5 cellular contexts compared by ENCODE assay signal in the genomic region with DNA sequence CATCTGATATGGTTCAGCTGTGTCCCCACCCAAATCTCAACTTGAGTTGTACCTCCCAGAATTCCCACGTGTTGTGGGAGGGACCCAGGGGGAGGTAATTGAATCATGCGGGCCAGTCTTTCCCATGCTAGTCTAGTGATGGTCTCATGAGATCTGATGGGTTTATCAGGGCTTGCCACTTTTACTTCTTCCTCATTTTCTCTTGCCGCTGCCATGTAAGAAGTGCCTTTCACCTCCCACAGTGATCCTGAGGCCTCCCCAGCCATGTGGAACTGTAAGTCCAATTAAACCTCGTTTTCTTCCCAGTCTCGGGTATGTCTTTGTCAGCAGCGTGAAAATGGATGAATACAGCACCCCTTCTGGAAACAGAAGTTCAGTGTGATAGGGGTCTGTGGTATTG. TPM values are rescaled to one million over a fixed set of nuclear protein-coding genes. Genes with fewer than 3 reads are reported as not detected.
DNase-seq lines count a peak whose midpoint lies in the region; ATAC-seq, FAIRE-seq and TF ChIP-seq lines count a peak whose summit lies in the region.
"Not testable (repeated sequence)": the region's sequence is repeated elsewhere in the genome, so short reads cannot be mapped to it uniquely, and the experiment has no call there.

No MANE protein-coding gene starts in this region.

- peaks cover 19% of the 10 kb centered on the region for H3K4me1 Mint-ChIP-seq in osteocyte (ENCODE audit: unreplicated experiment)

- not testable (repeated sequence) for TF ChIP-seq CTCF in K562 (IDR thresholded peaks at IDR 0.05 in 2 of 3, conservative IDR thresholded peaks at IDR 0.05 in 1 of 3; ENCODE audit: insufficient read depth in 2 of 3, low read depth in 1 of 3, low read length in 3 of 3); osteocyte (IDR thresholded peaks at IDR 0.05); gastrocnemius medialis (IDR thresholded peaks at IDR 0.05 in 4 of 5, conservative IDR thresholded peaks at IDR 0.05 in 1 of 5)

- peak overlapping the region; percentile 30; the same call in 1 of the 2 replicates for H3K4me2 ChIP-seq in BLaER1
- H3K4me2 ChIP-seq in K562 (ENCODE audit: insufficient read depth, low read length): not testable (repeated sequence)

- WGBS in K562 (ENCODE audit: insufficient coverage, low coverage, missing lambda C conversion rate): 8% methylated on average over 6 of the region's 6 CpGs

- not testable (repeated sequence) for H3K36me3 ChIP-seq in BLaER1; K562 (ENCODE audit: control insufficient read depth, insufficient read depth, low read length); gastrocnemius medialis

- POLR2A ChIA-PET in K562 (lab: Yijun Ruan, JAX): not testable (repeated sequence)

- not testable (repeated sequence) for H3K9me3 Mint-ChIP-seq in osteocyte (ENCODE audit: unreplicated experiment)

- H3K27me3 ChIP-seq in BLaER1, gastrocnemius medialis: not testable (repeated sequence)
- H3K27me3 ChIP-seq in K562 (ENCODE audit: control insufficient read depth in 2 of 2, insufficient read depth in 2 of 2, low read length in 2 of 2): peaks cover 18 to 43% of the 10 kb centered on the region in 2 experiments

- not testable (repeated sequence) for TF ChIP-seq RAD21 in K562 (CRISPR knock-in tag; conservative IDR thresholded peaks at IDR 0.05 in 1 of 2, IDR thresholded peaks at IDR 0.05 in 1 of 2)

- H2AFZ ChIP-seq in K562 (ENCODE audit: low read depth, low read length): not testable (repeated sequence)

- H3K27me3 Mint-ChIP-seq in osteocyte (ENCODE audit: unreplicated experiment): peaks cover 20% of the 10 kb centered on the region

- not testable (repeated sequence) for FAIRE-seq in K562 (lab: Jason Lieb, UNC)

- not testable (repeated sequence) for H3K4me3 Mint-ChIP-seq in osteocyte (ENCODE audit: unreplicated experiment)

- not testable (repeated sequence) for BruUV-seq in K562 (replicated peaks; lab: Mats Ljungman, UMichigan)

- not testable (repeated sequence) for DNase-seq in K562 (ENCODE audit: extremely low read depth in 1 of 4, low spot score in 3 of 4); gastrocnemius medialis
- DNase-seq in mesenteric fat pad (ENCODE audit: low spot score): peak; percentile 12
- peak; percentile 67 for DNase-seq in osteocyte (ENCODE audit: extremely low spot score, unreplicated experiment)

- not testable (repeated sequence) for H3K27ac ChIP-seq in BLaER1; K562 (ENCODE audit: extremely low read depth, low read depth, low read length)
- peak overlapping the region; percentile 9 to 74 (median 60) for H3K27ac ChIP-seq in gastrocnemius medialis

- H3K79me2 ChIP-seq in K562 (ENCODE audit: control insufficient read depth, insufficient read depth, low read length): not testable (repeated sequence)

- CTCF ChIA-PET in K562 (lab: Yijun Ruan, JAX; ENCODE audit: low intra/inter-chr PET ratio): interaction anchor here (1.4 kb wide), 1 partner anchor 79 kb away, joined by 4 read pairs; no protein-coding TSS in a partner anchor

- H3K4me3 ChIP-seq in BLaER1, K562, gastrocnemius medialis: not testable (repeated sequence)

- not testable (repeated sequence) for H4K20me1 ChIP-seq in BLaER1; K562 (replicated peaks; ENCODE audit: control insufficient read depth, insufficient read depth, low read length)

- H3K9me1 ChIP-seq in K562 (ENCODE audit: control insufficient read depth, insufficient read depth, low read length): not testable (repeated sequence)

- not testable (repeated sequence) for H3K9me3 ChIP-seq in BLaER1; K562 (replicated peaks; ENCODE audit: control insufficient read depth, insufficient read depth, low read depth, low read length); gastrocnemius medialis

- H3K27ac Mint-ChIP-seq in osteocyte (ENCODE audit: unreplicated experiment): not testable (repeated sequence)

- not testable (repeated sequence) for H3K9ac ChIP-seq in BLaER1; K562 (ENCODE audit: insufficient read depth in 1 of 2, low read depth in 2 of 2, low read length in 2 of 2)

- not testable (repeated sequence) for H3K36me3 Mint-ChIP-seq in osteocyte (ENCODE audit: unreplicated experiment)

- not testable (repeated sequence) for TF ChIP-seq POLR2A in K562 (conservative IDR thresholded peaks at IDR 0.05); gastrocnemius medialis (IDR thresholded peaks at IDR 0.05)

- H3K4me1 ChIP-seq in BLaER1 (peaks cover 16% of the 10 kb centered on the region), gastrocnemius medialis (peaks cover 26 to 44% of the 10 kb centered on the region in 2 donors)
- H3K4me1 ChIP-seq in K562 (replicated peaks in 1 of 2; ENCODE audit: control insufficient read depth in 2 of 2, insufficient read depth in 2 of 2, low read length in 2 of 2): not testable (repeated sequence)

- not testable (repeated sequence) for TF ChIP-seq EP300 in K562 (IDR thresholded peaks at IDR 0.05; ENCODE audit: low read length)

- not testable (repeated sequence) for ATAC-seq in K562, gastrocnemius medialis

- in situ Hi-C loops in K562 (cut with MboI): loop anchor here (5.0 kb wide), 1 partner anchor 178 kb away; no protein-coding TSS in a partner anchor
- in situ Hi-C loops in gastrocnemius medialis (cut with MboI; ENCODE audit: low sequenced_read_pairs in 4 of 4): loop anchor here in 1 of 4 donors (5.0 to 10.0 kb wide), 2 partner anchors 78 to 170 kb away; a partner anchor contains a TSS

- intact Hi-C loops in K562 (cut with micrococcal nuclease): not testable (repeated sequence)
- intact Hi-C loops in gastrocnemius medialis (cut with DNase I; ENCODE audit: low total_unique reads): loop anchor here (5.0 kb wide), 1 partner anchor 283 kb away; no protein-coding TSS in a partner anchor

TF ChIP-seq in K562, 482 proteins besides CTCF, POLR2A, EP300 and RAD21:
- peak; percentile 57 for TF ChIP-seq ZFP36 (IDR thresholded peaks at IDR 0.05; ENCODE audit: low read depth, low read length, partially characterized antibody)
- TF ChIP-seq KDM1A (IDR thresholded peaks at IDR 0.05): 0 out of 4 replicates have a peak, but pooled peaks of 1 of the 2 experiments have one; percentile 0
- TF ChIP-seq ZNF766 (CRISPR knock-in tag; conservative IDR thresholded peaks at IDR 0.05): peak; percentile 66

RNA-seq across cellular contexts. Expression of a gene that starts 20.0 kb away (rescaled TPM):
- total RNA-seq in K562 (2011; cell fraction: chromatin; rRNA removed; ENCODE audit: low replicate concordance): 11.0 and 26.1 TPM in 2 replicates
- total RNA-seq in K562 (2011; cell fraction: nucleolus; rRNA removed): 8.8 and 20.3 TPM in 2 replicates
- total RNA-seq in K562 (2011; cell fraction: nucleoplasm; rRNA removed): 14.2 and 18.7 TPM in 2 replicates
- total RNA-seq in K562 (2014; rRNA removed): 6.0 and 6.9 TPM in 2 replicates
- 9.1 and 10.3 TPM in 2 replicates for total RNA-seq in K562 (2014; rRNA removed; fragmentation: Illumina TruSeq; extraction: Trizol)
- total RNA-seq in K562 (2015; rRNA removed; fragmentation: Illumina TruSeq; extraction: Trizol): 9.5 and 13.3 TPM in 2 replicates
- total RNA-seq in K562 (2021): 8.7 and 15.0 TPM in 2 replicates
- polyA plus RNA-seq in K562 (2011; rRNA removed): 11.9 and 13.8 TPM in 2 replicates
- 4.4 and 6.5 TPM in 2 replicates for polyA plus RNA-seq in K562 (2011; cell fraction: cytosol; rRNA removed)
- polyA plus RNA-seq in K562 (2011; cell fraction: nucleus; rRNA removed): 5.8 and 10.6 TPM in 2 replicates
- polyA plus RNA-seq in K562 (2012): 4.8 TPM in 2 replicates
- 8.2 and 17.2 TPM in 2 replicates for polyA plus RNA-seq in K562 (2014; fragmentation: Illumina TruSeq; extraction: Trizol)
- 1 to 10 TPM; 3.9 to 5.5 TPM for polyA plus RNA-seq in K562 (2014; fragmentation: Nextera tagmentation; extraction: Ambion mirVana)
- 6.6 and 7.1 TPM in 2 replicates for polyA plus RNA-seq in K562 (2014; rRNA removed)
- polyA minus RNA-seq in K562 (2011; rRNA and poly(A)+ RNA removed): 10.3 and 10.4 TPM in 2 replicates
- polyA minus RNA-seq in K562 (2011; cell fraction: cytosol; rRNA and poly(A)+ RNA removed): 7.1 and 7.2 TPM in 2 replicates
- polyA minus RNA-seq in K562 (2011; cell fraction: nucleus; rRNA and poly(A)+ RNA removed): 9.7 and 11.2 TPM in 2 replicates
- 20.9 TPM for total RNA-seq in mesenteric fat pad
- 17.1 and 20.3 TPM in 2 replicates for total RNA-seq in osteocyte
- 10 to 100 TPM; 44.9 to 65.2 (median 60.0) TPM for total RNA-seq in gastrocnemius medialis
